Comparison of ENCODE assay signal across 8 cellular contexts in the genomic region with DNA sequence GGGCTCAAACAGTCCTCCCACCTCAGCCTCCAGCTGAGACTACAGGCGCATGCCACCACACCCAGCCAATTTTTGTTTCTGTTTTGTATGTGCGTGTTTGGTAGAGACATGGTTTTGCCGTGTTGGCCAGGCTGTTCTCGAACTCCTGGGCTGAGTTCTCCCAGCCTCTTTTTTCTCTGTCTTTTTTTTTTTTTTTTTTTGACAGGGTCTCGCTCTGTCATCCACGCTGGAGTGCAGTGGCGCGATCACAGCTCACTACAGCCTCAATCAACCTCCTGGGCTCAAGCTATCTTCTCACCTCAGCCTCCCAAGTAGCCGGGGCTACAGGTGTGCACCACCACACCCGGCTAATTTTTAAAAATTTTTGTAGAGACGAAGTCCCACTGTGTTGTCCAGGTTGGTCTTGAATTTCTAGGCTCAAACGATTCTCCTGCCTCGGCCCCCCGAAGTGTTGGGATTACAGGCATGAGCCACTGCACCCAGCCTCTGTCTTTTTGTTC. TPM values are rescaled to one million over a fixed set of nuclear protein-coding genes. Genes with fewer than 3 reads are reported as not detected.
DNase-seq lines count a peak whose midpoint lies in the region; ATAC-seq, FAIRE-seq and TF ChIP-seq lines count a peak whose summit lies in the region.

No MANE protein-coding gene starts in this region.

- peak overlapping the region; percentile 86 for H3K27ac Mint-ChIP-seq in CD4-positive, alpha-beta T cell
- peak overlapping the region; percentile 98 for H3K27ac Mint-ChIP-seq in osteocyte (ENCODE audit: unreplicated experiment)

- CTCF ChIA-PET in CD4-positive, alpha-beta T cell (lab: Charles Lee), result interaction anchor here (0.5 to 4.8 kb wide), 8 partner anchors 93 to 885 kb away, joined by 3 to 67 read pairs (median 4); partner anchors contain the start of genes ABHD14B and TEX264

- H3K27me3 Mint-ChIP-seq in CD4-positive, alpha-beta T cell, result no peaks in the 10 kb centered on the region
- no peaks in the 10 kb centered on the region for H3K27me3 Mint-ChIP-seq in osteocyte (ENCODE audit: unreplicated experiment)

- no peak overlapping the region for H3K4me3 Mint-ChIP-seq in CD4-positive, alpha-beta T cell
- peak overlapping the region; percentile 56 for H3K4me3 Mint-ChIP-seq in osteocyte (ENCODE audit: unreplicated experiment)

- no peaks in the 10 kb centered on the region for H3K27me3 ChIP-seq in CD4-positive, alpha-beta T cell (ENCODE audit: control insufficient read depth, insufficient read depth, low read length)

- H3K36me3 Mint-ChIP-seq in CD4-positive, alpha-beta T cell (ENCODE audit: low read depth), result peaks cover 13% of the 10 kb centered on the region
- no peaks in the 10 kb centered on the region for H3K36me3 Mint-ChIP-seq in osteocyte (ENCODE audit: unreplicated experiment)

- no peaks in the 10 kb centered on the region for H3K9me3 ChIP-seq in CD4-positive, alpha-beta T cell (ENCODE audit: control insufficient read depth, low read length)

- H3K27ac ChIP-seq in CD4-positive, alpha-beta T cell (ENCODE audit: low read depth, low read length), result peak overlapping the region; percentile 82
- H3K27ac ChIP-seq in epithelial cell of prostate, result peak overlapping the region; percentile 93

- peak in 4 of 10 experiments; percentile 2 to 25 (median 8) for DNase-seq in CD4-positive, alpha-beta T cell
- DNase-seq in RPMI8226 (peak; percentile 8), epithelial cell of prostate (ENCODE audit: low read depth, low spot score) (no peak), osteocyte (ENCODE audit: extremely low spot score, unreplicated experiment) (no peak), GM19239 (ENCODE audit: insufficient read length, low spot score) (no peak), cortex of kidney (lab: John Stamatoyannopoulos, UW) (no peak)

- POLR2A ChIA-PET in CD4-positive, alpha-beta T cell (lab: Charles Lee), result interaction anchor here (0.6 to 4.4 kb wide), 32 partner anchors 9 to 1561 kb away, joined by 3 to 121 read pairs (median 5); partner anchors contain the start of genes ABHD14B, CISH, DUSP7 and GRM2

- TF ChIP-seq CTCF in CD4-positive, alpha-beta T cell (IDR thresholded peaks at IDR 0.05), result no peak
- TF ChIP-seq CTCF in osteocyte (IDR thresholded peaks at IDR 0.05), result no peak

- peaks cover 29% of the 10 kb centered on the region for H3K4me1 Mint-ChIP-seq in CD4-positive, alpha-beta T cell (ENCODE audit: low read depth)
- H3K4me1 Mint-ChIP-seq in osteocyte (ENCODE audit: unreplicated experiment), result peaks cover 13% of the 10 kb centered on the region

- intact Hi-C loops in CD4-positive, alpha-beta T cell (cut with DNase I, micrococcal nuclease), result loop anchor here (2.0 to 10.0 kb wide), 7 partner anchors 38 to 1148 kb away; partner anchors contain the start of genes C3orf18 (in 1 of the 2), CYB561D2 (in 1 of the 2), HEMK1 (in 1 of the 2) and MANF (in 1 of the 2)

- H3K9me3 Mint-ChIP-seq in CD4-positive, alpha-beta T cell, result no peaks in the 10 kb centered on the region
- H3K9me3 Mint-ChIP-seq in osteocyte (ENCODE audit: unreplicated experiment), result no peaks in the 10 kb centered on the region

- ATAC-seq in CD4-positive, alpha-beta T cell (ENCODE audit: poor library complexity), result no peak
- no peak for ATAC-seq in GM18519 (IDR thresholded peaks at IDR 0.05; ENCODE audit: low FRiP score, unreplicated experiment)
- no peak for ATAC-seq in HG03280 (IDR thresholded peaks at IDR 0.05; ENCODE audit: unreplicated experiment)

- FAIRE-seq in GM19239 (lab: Jason Lieb, UNC), result no peak

RNA-seq across cellular contexts. Expression of gene DCAF1, which starts 0.9 kb away (rescaled TPM):
- total RNA-seq in CD4-positive, alpha-beta T cell, result 10 to 100 TPM; 18.9 to 19.2 TPM
- total RNA-seq in osteocyte, result 16.8 and 17.5 TPM in 2 replicates

RNA-seq across cellular contexts. Expression of gene RAD54L2, which starts 37.8 kb away (rescaled TPM):
- total RNA-seq in CD4-positive, alpha-beta T cell, result 10 to 100 TPM; 39.9 to 41.7 TPM
- total RNA-seq in osteocyte, result 27.3 and 28.3 TPM in 2 replicates
